In genomic region chr19:11064831-11065303, GRCh38 we compare ENCODE assay signal across 14 cellular contexts. TPM values are rescaled to one million over a fixed set of nuclear protein-coding genes. Genes with fewer than 3 reads are reported as not detected.
DNase-seq lines count a peak whose midpoint lies in the region; ATAC-seq, FAIRE-seq and TF ChIP-seq lines count a peak whose summit lies in the region.
"Had no signal": no experiment of that assay in that cellular context is flagged by ENCODE, and none has a peak within 500 bp of the region (broad histone marks: within the 10 kb centered on the region; RNA-seq: fewer than 3 reads in every experiment).

No MANE protein-coding gene starts in this region.

- H3K36me3 Mint-ChIP-seq in activated CD4-positive, alpha-beta T cell treated with anti-CD3 and anti-CD28 coated beads for 36 hours (ENCODE audit: low read depth) = peaks cover 23% of the 10 kb centered on the region

- TF ChIP-seq EP300 in A549 (IDR thresholded peaks at IDR 0.05) = no peak

- no peak overlapping the region for H3K4me2 ChIP-seq in A549

- ATAC-seq in A549 (peak in 1 of 2 experiments; percentile 30; a peak in 2 of 6 replicates), HG03196 (IDR thresholded peaks at IDR 0.05; ENCODE audit: unreplicated experiment) (no peak), HG03159 (IDR thresholded peaks at IDR 0.05; ENCODE audit: unreplicated experiment) (no peak), GM21786 (IDR thresholded peaks at IDR 0.05; ENCODE audit: unreplicated experiment) (no peak)
- no peak for ATAC-seq in activated CD4-positive, alpha-beta T cell treated with anti-CD3 and anti-CD28 coated beads for 36 hours

- H3K4me1 Mint-ChIP-seq in activated CD4-positive, alpha-beta T cell treated with anti-CD3 and anti-CD28 coated beads for 36 hours = no peaks in the 10 kb centered on the region
- H3K4me1 Mint-ChIP-seq: B cell had no signal

- H3K27ac ChIP-seq in A549 = peak overlapping the region; percentile 33 to 61; a peak in 4 of 6 replicates
- H3K27ac ChIP-seq in mesodermal cell (ENCODE audit: low read depth, low read length, severe bottlenecking) = peak overlapping the region; percentile 23
- H3K27ac ChIP-seq: neutrophil had no signal

- peaks cover 65% of the 10 kb centered on the region for H3K36me3 ChIP-seq in mesodermal cell (ENCODE audit: control insufficient read depth, insufficient read depth, low read length)

- CTCF ChIA-PET in A549 (lab: Yijun Ruan, JAX) = no interaction called here
- CTCF ChIA-PET in activated CD4-positive, alpha-beta T cell treated with anti-CD3 and anti-CD28 coated beads for 36 hours (lab: Charles Lee) = interaction anchor here (0.7 kb wide), 1 partner anchor 128 kb away, joined by 3 read pairs; no protein-coding TSS in a partner anchor

- H3K4me3 Mint-ChIP-seq in activated CD4-positive, alpha-beta T cell treated with anti-CD3 and anti-CD28 coated beads for 36 hours = no peak overlapping the region
- H3K4me3 Mint-ChIP-seq: B cell had no signal

- 61% methylated on average over 10 of the region's 10 CpGs for WGBS in A549 (ENCODE audit: missing lambda C conversion rate)
- WGBS in mesodermal cell (ENCODE audit: insufficient coverage in 2 of 2), 2 experiments = 87 to 93% methylated on average over 9 to 10 of the region's 10 CpGs

- POLR2A ChIA-PET in A549 (lab: Yijun Ruan, JAX) = no interaction called here
- POLR2A ChIA-PET in activated CD4-positive, alpha-beta T cell treated with anti-CD3 and anti-CD28 coated beads for 36 hours (lab: Charles Lee) = no interaction called here

- H3K27me3 Mint-ChIP-seq in activated CD4-positive, alpha-beta T cell treated with anti-CD3 and anti-CD28 coated beads for 36 hours = no peaks in the 10 kb centered on the region
- H3K27me3 Mint-ChIP-seq: B cell had no signal

- no peak for TF ChIP-seq RAD21 in A549 (conservative IDR thresholded peaks at IDR 0.05 in 1 of 2, IDR thresholded peaks at IDR 0.05 in 1 of 2)

- DNase-seq in A549 (ENCODE audit: low read depth in 1 of 2, low spot score in 1 of 2) (peak; percentile 27 to 35), M059J (ENCODE audit: low read depth) (peak; percentile 75), cardiac fibroblast (ENCODE audit: low read depth in 2 of 2) (peak; percentile 25 to 43)
- no peak for DNase-seq in activated CD4-positive, alpha-beta T cell treated with anti-CD3 and anti-CD28 coated beads for 36 hours
- DNase-seq: MV-4-11; NCI-H524; stimulated activated CD4-positive, alpha-beta T cell treated with anti-CD3 and anti-CD28 coated beads, Interleukin-2, amount 100 ng/mL, for 48 hours had no signal

- no peak overlapping the region for H3K27ac Mint-ChIP-seq in activated CD4-positive, alpha-beta T cell treated with anti-CD3 and anti-CD28 coated beads for 36 hours
- H3K27ac Mint-ChIP-seq: B cell had no signal

- intact Hi-C loops in activated CD4-positive, alpha-beta T cell treated with anti-CD3 and anti-CD28 coated beads for 36 hours (cut with DNase I, micrococcal nuclease) = no loop called here

- no peak overlapping the region for H3K4me3 ChIP-seq in A549
- H3K4me3 ChIP-seq in cardiac fibroblast (replicated peaks in 1 of 2; ENCODE audit: low read depth in 2 of 2, low read length in 2 of 2) = no peak overlapping the region
- H3K4me3 ChIP-seq in mesodermal cell (ENCODE audit: extremely low read depth, insufficient read depth, low read length, poor library complexity, severe bottlenecking) = no peak overlapping the region

- TF ChIP-seq CTCF in A549 (IDR thresholded peaks at IDR 0.05) (no peak), cardiac fibroblast (IDR thresholded peaks at IDR 0.05; ENCODE audit: low read depth, low read length) (no peak)

- FAIRE-seq in A549 (lab: Jason Lieb, UNC) = no peak
- FAIRE-seq: islet of Langerhans had no signal

- peaks cover 7% of the 10 kb centered on the region; the same call in 1 of the 3 replicates for H3K4me1 ChIP-seq in A549
- H3K4me1 ChIP-seq in mesodermal cell (ENCODE audit: control insufficient read depth, insufficient read depth, low read length, poor library complexity, severe bottlenecking) = no peaks in the 10 kb centered on the region

- no peaks in the 10 kb centered on the region for H3K9me3 ChIP-seq in A549
- H3K9me3 ChIP-seq in mesodermal cell (ENCODE audit: control insufficient read depth, low read length) = peaks cover 7% of the 10 kb centered on the region
- H3K9me3 ChIP-seq: neutrophil had no signal

- TF ChIP-seq POLR2A in A549 (IDR thresholded peaks at IDR 0.05; ENCODE audit: low read length) = no peak

- H3K9me3 Mint-ChIP-seq in activated CD4-positive, alpha-beta T cell treated with anti-CD3 and anti-CD28 coated beads for 36 hours (ENCODE audit: low read depth) = no peaks in the 10 kb centered on the region

TF ChIP-seq in A549, 52 proteins besides CTCF, POLR2A, EP300 and RAD21:
- TF ChIP-seq EHF (CRISPR knock-in tag; IDR thresholded peaks at IDR 0.05) (no peak), ZC3H11A (IDR thresholded peaks at IDR 0.05) (no peak), FOSL2 (IDR thresholded peaks at IDR 0.05) (no peak), FOSL2 (CRISPR knock-in tag; IDR thresholded peaks at IDR 0.05) (peak; percentile 25; the same call in 1 of the 2 replicates), RFX5 (IDR thresholded peaks at IDR 0.05) (no peak), NPAS2 (CRISPR knock-in tag; IDR thresholded peaks at IDR 0.05; ENCODE audit: borderline replicate concordance) (no peak), TP53 (CRISPR knock-in tag; IDR thresholded peaks at IDR 0.05) (no peak), HOXA7 (CRISPR knock-in tag; IDR thresholded peaks at IDR 0.05) (no peak), NFE2L2 (conservative IDR thresholded peaks at IDR 0.05; ENCODE audit: low read length) (no peak), HDAC2 (IDR thresholded peaks at IDR 0.05) (no peak), MAFK (IDR thresholded peaks at IDR 0.05; ENCODE audit: partially characterized antibody) (peak; percentile 100)

RNA-seq across cellular contexts. Expression of gene LDLR, which starts 24.4 kb away (rescaled TPM):
- polyA plus RNA-seq in A549 (2011; rRNA removed) (29.2 and 37.0 TPM in 2 replicates), A549 (2017; fragmentation: RNase III; extraction: RNeasy Plus Mini Kit Qiagen cat#74134 plus additional on column Dnase treatment) (35.6 to 55.8 TPM (median 50.8 TPM) in 3 replicates)
- 38.2 and 41.8 TPM in 2 replicates for polyA plus RNA-seq in A549 (2012; cell fraction: cytosol; rRNA removed)
- 78.5 and 82.0 TPM in 2 replicates for polyA plus RNA-seq in A549 (2012; cell fraction: nucleus; rRNA removed)
- 37.2 and 50.2 TPM in 2 replicates for polyA minus RNA-seq in A549 (2011; rRNA and poly(A)+ RNA removed)
- total RNA-seq in M059J (2014; rRNA removed; shearing (Covaris generic)) = 65.7 and 89.0 TPM in 2 replicates
- 180 TPM for polyA plus RNA-seq in mesodermal cell (2013, experiment 1 of 2)
- polyA plus RNA-seq in mesodermal cell (2013, experiment 2 of 2) = 159 TPM
- 10 to 100 TPM; 73.0 to 73.8 TPM for total RNA-seq in activated CD4-positive, alpha-beta T cell treated with anti-CD3 and anti-CD28 coated beads for 36 hours
